Comparison of ENCODE assay signal across 19 cellular contexts in genomic region chr10:93393231-93393630, GRCh38.
DNase-seq lines count a peak whose midpoint lies in the region; ATAC-seq and TF ChIP-seq lines count a peak whose summit lies in the region.
"Had no signal": no experiment of that assay in that cellular context is flagged by ENCODE, and none has a peak within 500 bp of the region (broad histone marks: within the 10 kb centered on the region; RNA-seq: fewer than 3 reads in every experiment).

No MANE protein-coding gene starts in this region.

- intact Hi-C loops in heart right ventricle (cut with DNase I) (no loop called here), left ventricle myocardium superior (cut with micrococcal nuclease) (no loop called here)

- ATAC-seq in heart right ventricle (peak in 7 of 8 donors; percentile 43 to 74 (median 60)), left ventricle myocardium superior (peak; percentile 71)
- ATAC-seq in activated CD8-positive, alpha-beta memory T cell treated with anti-CD3 and anti-CD28 coated beads, Interleukin-2, amount 10 ng/mL, durations not matched to agents 7 days and 5 days = no peak
- ATAC-seq: A549 had no signal

- TF ChIP-seq CTCF in heart right ventricle (IDR thresholded peaks at IDR 0.05) (no peak), right atrium auricular region (IDR thresholded peaks at IDR 0.05) (no peak), osteoblast (IDR thresholded peaks at IDR 0.05; ENCODE audit: extremely low read depth, low read depth, low read length) (no peak)

- H3K4me1 ChIP-seq in heart right ventricle (peaks cover 0 to 35% (median 23%) of the 10 kb centered on the region in 9 donors), right atrium auricular region (peaks cover 0 to 5% of the 10 kb centered on the region in 2 donors), osteoblast (ENCODE audit: insufficient read depth, low read length) (peaks cover 28% of the 10 kb centered on the region)
- H3K4me1 ChIP-seq: HAP-1 had no signal

- H3K9me3 ChIP-seq in heart right ventricle = no peaks in the 10 kb centered on the region
- H3K9me3 ChIP-seq in right atrium auricular region = no peaks in the 10 kb centered on the region
- no peaks in the 10 kb centered on the region for H3K9me3 ChIP-seq in osteoblast (ENCODE audit: low read depth, low read length)
- H3K9me3 ChIP-seq: A549, HAP-1 had no signal

- CTCF ChIA-PET in activated CD8-positive, alpha-beta memory T cell treated with anti-CD3 and anti-CD28 coated beads, Interleukin-2, amount 10 ng/mL, durations not matched to agents 7 days and 5 days (lab: Charles Lee) = interaction anchor here (1.4 to 2.2 kb wide), 2 partner anchors 17 to 23 kb away, joined by 3 to 6 read pairs; no protein-coding TSS in a partner anchor

- H3K36me3 Mint-ChIP-seq in activated CD8-positive, alpha-beta memory T cell treated with anti-CD3 and anti-CD28 coated beads, Interleukin-2, amount 10 ng/mL, durations not matched to agents 7 days and 5 days = no peaks in the 10 kb centered on the region
- peaks cover 44% of the 10 kb centered on the region for H3K36me3 Mint-ChIP-seq in activated T-cell treated with anti-CD3 and anti-CD28 coated beads, Interleukin-2, amount 50 U/mL, for 24 hours (ENCODE audit: low read depth)

- peaks cover 12% of the 10 kb centered on the region for H3K79me2 ChIP-seq in osteoblast (ENCODE audit: insufficient read depth, low read length)

- no peak overlapping the region for H3K4me3 Mint-ChIP-seq in activated CD8-positive, alpha-beta memory T cell treated with anti-CD3 and anti-CD28 coated beads, Interleukin-2, amount 10 ng/mL, durations not matched to agents 7 days and 5 days
- no peak overlapping the region for H3K4me3 Mint-ChIP-seq in activated T-cell treated with anti-CD3 and anti-CD28 coated beads, Interleukin-2, amount 50 U/mL, for 24 hours

- no peaks in the 10 kb centered on the region for H3K9me3 Mint-ChIP-seq in activated CD8-positive, alpha-beta memory T cell treated with anti-CD3 and anti-CD28 coated beads, Interleukin-2, amount 10 ng/mL, durations not matched to agents 7 days and 5 days (ENCODE audit: low read depth)
- H3K9me3 Mint-ChIP-seq in activated T-cell treated with anti-CD3 and anti-CD28 coated beads, Interleukin-2, amount 50 U/mL, for 24 hours = no peaks in the 10 kb centered on the region

- DNase-seq in heart right ventricle (no peak), right atrium auricular region (ENCODE audit: low spot score) (no peak), left ventricle myocardium superior (no peak), osteoblast (ENCODE audit: insufficient read length, low spot score, missing footprints) (no peak), NCI-H128 (lab: John Stamatoyannopoulos, UW; ENCODE audit: unreplicated experiment) (no peak), NCI-H69 (lab: John Stamatoyannopoulos, UW) (no peak)
- DNase-seq in activated CD8-positive, alpha-beta memory T cell treated with anti-CD3 and anti-CD28 coated beads, Interleukin-2, amount 10 ng/mL, durations not matched to agents 7 days and 5 days = no peak
- DNase-seq in activated T-cell treated with anti-CD3 and anti-CD28 coated beads, Interleukin-2, amount 50 U/mL, for 24 hours = no peak
- DNase-seq: C1 segment of cervical spinal cord, DND-41, MV-4-11, NCI-H1436 treated with DMSO at 0.1 percent for 48 hours, NCI-H2029 treated with DMSO at 0.1 percent for 48 hours, NCI-H510A, NCI-H82, PC-9 had no signal

- peaks cover 0 to 50% (median 0%) of the 10 kb centered on the region in 9 donors for H3K36me3 ChIP-seq in heart right ventricle
- H3K36me3 ChIP-seq in right atrium auricular region = no peaks in the 10 kb centered on the region
- peaks cover 77% of the 10 kb centered on the region for H3K36me3 ChIP-seq in osteoblast (ENCODE audit: insufficient read depth, low read length)
- H3K36me3 ChIP-seq: HAP-1 had no signal

- H3K27ac Mint-ChIP-seq in activated CD8-positive, alpha-beta memory T cell treated with anti-CD3 and anti-CD28 coated beads, Interleukin-2, amount 10 ng/mL, durations not matched to agents 7 days and 5 days = no peak overlapping the region
- H3K27ac Mint-ChIP-seq in activated T-cell treated with anti-CD3 and anti-CD28 coated beads, Interleukin-2, amount 50 U/mL, for 24 hours = no peak overlapping the region

- H3K4me1 Mint-ChIP-seq in activated CD8-positive, alpha-beta memory T cell treated with anti-CD3 and anti-CD28 coated beads, Interleukin-2, amount 10 ng/mL, durations not matched to agents 7 days and 5 days = peaks cover 4% of the 10 kb centered on the region
- H3K4me1 Mint-ChIP-seq in activated T-cell treated with anti-CD3 and anti-CD28 coated beads, Interleukin-2, amount 50 U/mL, for 24 hours (ENCODE audit: low read depth) = peaks cover 6% of the 10 kb centered on the region

- H3K27me3 ChIP-seq in heart right ventricle (no peaks in the 10 kb centered on the region), right atrium auricular region (no peaks in the 10 kb centered on the region), osteoblast (ENCODE audit: insufficient read depth, low read length) (no peaks in the 10 kb centered on the region)

- H3K27ac ChIP-seq in heart right ventricle = peak overlapping the region; percentile 9 to 81 (median 61)
- no peak overlapping the region for H3K27ac ChIP-seq in right atrium auricular region
- H3K27ac ChIP-seq in osteoblast (ENCODE audit: low read depth, low read length) = peak overlapping the region; percentile 32
- H3K27ac ChIP-seq: A549, HL-60, PC-9 had no signal

- no peaks in the 10 kb centered on the region for H4K20me1 ChIP-seq in osteoblast (ENCODE audit: insufficient read depth, low read length)

- 39 to 41% methylated on average over 6 of the region's 6 CpGs for WGBS in heart right ventricle, 2 donors

- H3K4me2 ChIP-seq in osteoblast (ENCODE audit: insufficient read depth, low read length) = no peak overlapping the region
- H3K4me2 ChIP-seq: A549, PC-9 had no signal

- peaks cover 2% of the 10 kb centered on the region for H3K27me3 Mint-ChIP-seq in activated CD8-positive, alpha-beta memory T cell treated with anti-CD3 and anti-CD28 coated beads, Interleukin-2, amount 10 ng/mL, durations not matched to agents 7 days and 5 days
- no peaks in the 10 kb centered on the region for H3K27me3 Mint-ChIP-seq in activated T-cell treated with anti-CD3 and anti-CD28 coated beads, Interleukin-2, amount 50 U/mL, for 24 hours

- H2AFZ ChIP-seq in osteoblast (ENCODE audit: low read length) = no peak overlapping the region
- H2AFZ ChIP-seq: PC-9 had no signal

- peak overlapping the region in 5 of 10 donors; percentile 3 to 21 (median 6) for H3K4me3 ChIP-seq in heart right ventricle
- no peak overlapping the region for H3K4me3 ChIP-seq in right atrium auricular region
- H3K4me3 ChIP-seq in osteoblast (ENCODE audit: insufficient read depth, low read length) = no peak overlapping the region
- H3K4me3 ChIP-seq: A549, HAP-1, PC-9 had no signal

Comparison
In these comparisons a context has a peak if more than half of its experiments do, and no peak if none do; other contexts are left out.
1. H3K27ac ChIP-seq: peak in heart right ventricle (10 of 10) and osteoblast (single experiment); none in right atrium auricular region (0 of 2).